19 cellular contexts compared by ENCODE assay signal in genomic region chr6:57305754-57306153, GRCh38. TPM values are rescaled to one million over a fixed set of nuclear protein-coding genes. Genes with fewer than 3 reads are reported as not detected.
DNase-seq lines count a peak whose midpoint lies in the region; ATAC-seq, FAIRE-seq and TF ChIP-seq lines count a peak whose summit lies in the region.
"Had no signal": no experiment of that assay in that cellular context is flagged by ENCODE, and none has a peak within 500 bp of the region (broad histone marks: within the 10 kb centered on the region; RNA-seq: fewer than 3 reads in every experiment).

No MANE protein-coding gene starts in this region.

- no peaks in the 10 kb centered on the region for H3K9me3 ChIP-seq in small intestine (ENCODE audit: control insufficient read depth, low read depth)

- DNase-seq in AG09309 (ENCODE audit: low read depth) (peak; percentile 77), M059J (ENCODE audit: low read depth) (peak; percentile 35), fibroblast of mammary gland (ENCODE audit: low read depth) (peak; percentile 73), KBM-7 (no peak), small intestine (no peak), DMS79 (lab: John Stamatoyannopoulos, UW) (no peak)
- DNase-seq: activated CD8-positive, alpha-beta memory T cell treated with anti-CD3 and anti-CD28 coated beads for 24 hours; anterior cingulate cortex; COR-L47; GDM1; NCI-H2107; NCI-H774; nephron progenitor cell; stimulated activated CD4-positive, alpha-beta T cell treated with anti-CD3 and anti-CD28 coated beads, Interleukin-4, amount 100 ng/mL, for 1 hour; T-cell had no signal

- peaks cover 42% of the 10 kb centered on the region for H3K4me1 ChIP-seq in rectal smooth muscle tissue (ENCODE audit: control insufficient read depth, insufficient read depth, low read length)
- no peaks in the 10 kb centered on the region for H3K4me1 ChIP-seq in small intestine (ENCODE audit: control insufficient read depth in 2 of 2, insufficient read depth in 1 of 2, low read depth in 1 of 2, low read length in 1 of 2)

- 71 to 81% (median 72%) methylated on average over 2 of the region's 2 CpGs for WGBS in small intestine, 3 donors

- H3K4me3 ChIP-seq in AG09309 (ENCODE audit: control insufficient read depth, low read depth, low read length), result no peak overlapping the region
- no peak overlapping the region for H3K4me3 ChIP-seq in fibroblast of mammary gland (ENCODE audit: control insufficient read depth, low read depth, low read length)
- no peak overlapping the region for H3K4me3 ChIP-seq in rectal smooth muscle tissue (ENCODE audit: low read length)
- no peak overlapping the region for H3K4me3 ChIP-seq in small intestine (ENCODE audit: low read depth in 1 of 2, low read length in 2 of 2)

- H3K27ac ChIP-seq in rectal smooth muscle tissue (ENCODE audit: low read depth, low read length), result peak overlapping the region; percentile 80
- H3K27ac ChIP-seq in small intestine (ENCODE audit: low read depth in 1 of 2, low read length in 1 of 2), result no peak overlapping the region

- ATAC-seq in GM19328 (IDR thresholded peaks at IDR 0.05; ENCODE audit: unreplicated experiment), result no peak
- ATAC-seq: activated T-helper 17 cell treated with anti-CD3 and anti-CD28 coated beads, Interleukin-2, amount 50 U/mL, for 72 hours; T-cell had no signal

- in situ Hi-C loops in KBM-7 (cut with MboI; ENCODE audit: low pct_unique_long_range_greater_than_20kb, low sequenced_read_pairs), result loop anchor here (25.0 kb wide), 1 partner anchor 393 kb away; no protein-coding TSS in a partner anchor

- H3K36me3 ChIP-seq in rectal smooth muscle tissue (ENCODE audit: control insufficient read depth, insufficient read depth, low read length), result no peaks in the 10 kb centered on the region
- H3K36me3 ChIP-seq in small intestine (ENCODE audit: control insufficient read depth in 2 of 2, insufficient read depth in 2 of 2, low read length in 2 of 2), result no peaks in the 10 kb centered on the region

- no peak for FAIRE-seq in small intestine (lab: Jason Lieb, UNC)
- FAIRE-seq: colon had no signal

- no peak overlapping the region for H3K9ac ChIP-seq in rectal smooth muscle tissue (ENCODE audit: low read length)

- H3K27me3 ChIP-seq in rectal smooth muscle tissue (ENCODE audit: control insufficient read depth, insufficient read depth, low read length), result no peaks in the 10 kb centered on the region
- no peaks in the 10 kb centered on the region for H3K27me3 ChIP-seq in small intestine (ENCODE audit: control insufficient read depth in 2 of 2, insufficient read depth in 2 of 2, low read length in 2 of 2)

- TF ChIP-seq CTCF in AG09309 (IDR thresholded peaks at IDR 0.05; ENCODE audit: control insufficient read depth, insufficient read depth, low read depth, low read length, missing control alignments) (no peak), fibroblast of mammary gland (conservative IDR thresholded peaks at IDR 0.05; ENCODE audit: control insufficient read depth, insufficient read depth, low read depth, low read length) (no peak)

RNA-seq across cellular contexts. Expression of gene PRIM2, which starts 11.7 kb away (rescaled TPM):
- 85.3 and 96.5 TPM in 2 replicates for total RNA-seq in M059J (2014; rRNA removed; shearing (Covaris generic))
- 1 to 10 TPM; 2.7 to 8.2 (median 3.6) TPM for polyA plus RNA-seq in small intestine

Comparison
In these comparisons a context has a peak if more than half of its experiments do, and no peak if none do; other contexts are left out.
1. DNase-seq: peak in AG09309 (single experiment), M059J (single experiment) and fibroblast of mammary gland (single experiment); none in KBM-7 (single experiment), small intestine (single experiment) and DMS79 (single experiment).